In the genomic region with DNA sequence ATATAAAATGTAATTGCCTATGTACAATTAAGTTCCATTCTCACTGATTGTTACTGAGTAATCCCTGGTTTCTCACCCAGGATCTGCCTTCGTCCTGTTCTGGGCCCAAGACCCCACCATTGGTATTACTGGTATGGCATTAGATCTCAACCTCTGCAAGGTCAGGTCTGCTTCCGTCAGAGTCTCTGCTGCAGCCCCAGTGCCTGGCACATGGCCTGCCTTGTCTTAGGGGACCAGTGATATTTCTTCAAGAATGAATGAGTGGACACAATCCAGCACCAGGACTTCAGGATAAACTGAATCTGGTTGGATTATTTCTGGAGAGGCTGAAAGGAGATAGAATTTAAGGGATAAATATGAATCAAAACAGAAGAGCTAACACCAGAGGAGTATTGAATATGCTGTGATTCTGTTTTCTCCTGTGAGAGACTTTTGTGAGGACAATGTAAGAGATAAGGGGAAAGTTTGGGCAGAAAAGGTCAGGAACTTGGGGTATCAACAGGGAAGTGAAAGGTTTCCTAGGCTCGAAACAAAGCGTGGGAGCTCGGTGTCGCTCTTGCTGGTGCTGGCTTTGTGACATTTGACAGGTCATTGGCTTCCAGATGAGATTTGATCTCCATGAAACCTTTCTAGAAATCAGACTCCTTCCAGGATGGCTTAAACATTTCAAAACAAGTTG, we compare ENCODE assay signal across 1 cellular context.
TF ChIP-seq lines count a peak whose summit lies in the region.

No MANE protein-coding gene starts in this region.

TF ChIP-seq in K562, 482 proteins besides CTCF, POLR2A, EP300 and RAD21 (continued from another document):
- no peak for TF ChIP-seq NFE2L1 (tag; IDR thresholded peaks at IDR 0.05; ENCODE audit: borderline replicate concordance, low read depth)
- no peak for TF ChIP-seq ZNF324 (CRISPR knock-in tag; IDR thresholded peaks at IDR 0.05)
- no peak for TF ChIP-seq MEF2D (tag; conservative IDR thresholded peaks at IDR 0.05; ENCODE audit: low read depth)
